Comparison of ENCODE assay signal across 10 cellular contexts in the genomic region with DNA sequence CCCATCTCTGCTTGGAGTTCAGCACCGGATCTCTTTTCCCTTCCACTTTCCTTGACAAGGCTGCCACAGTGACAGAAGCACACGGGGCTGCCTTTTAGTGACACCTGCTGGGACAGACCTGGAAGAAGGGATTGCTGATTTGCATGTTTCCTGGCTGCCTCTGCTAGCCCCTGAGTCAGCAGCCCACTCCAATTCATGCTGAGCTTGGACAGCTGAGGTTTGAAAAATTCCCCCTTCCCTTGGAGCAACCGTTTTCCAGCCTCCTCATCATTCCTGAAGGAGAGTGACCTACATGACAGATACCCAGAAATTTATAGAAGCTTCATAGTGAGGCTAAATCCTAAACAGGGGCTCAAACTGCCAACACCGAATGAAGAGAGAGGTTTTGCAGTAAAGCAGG. TPM values are rescaled to one million over a fixed set of nuclear protein-coding genes. Genes with fewer than 3 reads are reported as not detected.
A peak's percentile ranks its signal among the peaks of the same experiment; 100 is the strongest.
DNase-seq lines count a peak whose midpoint lies in the region; ATAC-seq and TF ChIP-seq lines count a peak whose summit lies in the region.
"Had no signal": no experiment of that assay in that cellular context is flagged by ENCODE, and none has a peak within 500 bp of the region (broad histone marks: within the 10 kb centered on the region; RNA-seq: fewer than 3 reads in every experiment).

No MANE protein-coding gene starts in this region.

- peak overlapping the region; percentile 18 for H3K4me2 ChIP-seq in Loucy (ENCODE audit: low read depth, low read length, poor library complexity, severe bottlenecking)

- peaks cover 10% of the 10 kb centered on the region for H3K4me1 ChIP-seq in Loucy (ENCODE audit: insufficient read depth, low read length, poor library complexity, severe bottlenecking)
- H3K4me1 ChIP-seq: right lobe of liver had no signal

- no peaks in the 10 kb centered on the region for H3F3A ChIP-seq in Loucy (ENCODE audit: low read depth)

- peak; percentile 18 for TF ChIP-seq CTCF in GM10248 (IDR thresholded peaks at IDR 0.05; ENCODE audit: control extremely low read depth, extremely low read depth, low read depth, missing control alignments)
- TF ChIP-seq CTCF in Loucy (conservative IDR thresholded peaks at IDR 0.05; ENCODE audit: low read length): peak; percentile 20
- TF ChIP-seq CTCF in WERI-Rb-1 (IDR thresholded peaks at IDR 0.05; ENCODE audit: low read depth, low read length): peak; percentile 67
- no peak for TF ChIP-seq CTCF in glutamatergic neuron (IDR thresholded peaks at IDR 0.05; ENCODE audit: partially characterized antibody, unreplicated experiment)

- H3K36me3 Mint-ChIP-seq in glutamatergic neuron (ENCODE audit: unreplicated experiment): peaks cover 7% of the 10 kb centered on the region

- H3K4me3 Mint-ChIP-seq in glutamatergic neuron (ENCODE audit: unreplicated experiment): no peak overlapping the region

- ATAC-seq in HG03432 (IDR thresholded peaks at IDR 0.05; ENCODE audit: unreplicated experiment): no peak
- ATAC-seq in GM18511 (IDR thresholded peaks at IDR 0.05; ENCODE audit: unreplicated experiment): no peak

- H3K27ac ChIP-seq in WERI-Rb-1: no peak overlapping the region
- H3K27ac ChIP-seq: epithelial cell of prostate, right lobe of liver had no signal

- H3K9me3 ChIP-seq in Loucy (ENCODE audit: insufficient read depth, low read depth, low read length) (no peaks in the 10 kb centered on the region), WERI-Rb-1 (ENCODE audit: severe bottlenecking) (peaks cover 5% of the 10 kb centered on the region)
- H3K9me3 ChIP-seq: right lobe of liver had no signal

- POLR2A ChIA-PET in GM10248 (lab: Yijun Ruan, JAX): no interaction called here

- peaks cover 6% of the 10 kb centered on the region for H3K9me3 Mint-ChIP-seq in glutamatergic neuron (ENCODE audit: unreplicated experiment)

- no peak overlapping the region for H3K9ac ChIP-seq in Loucy (ENCODE audit: low read depth, low read length, poor library complexity, severe bottlenecking)

- no peak overlapping the region for H2AFZ ChIP-seq in Loucy (ENCODE audit: low read length)

- H3K9me2 ChIP-seq in Loucy (replicated peaks; ENCODE audit: low read depth, low read length): no peaks in the 10 kb centered on the region

- H3K4me3 ChIP-seq in Loucy (ENCODE audit: low read length, poor library complexity, severe bottlenecking) (no peak overlapping the region), WERI-Rb-1 (ENCODE audit: low read depth, low read length) (no peak overlapping the region; the same call in 1 of the 2 replicates)
- H3K4me3 ChIP-seq: right lobe of liver had no signal

- no peaks in the 10 kb centered on the region for H4K20me1 ChIP-seq in Loucy (ENCODE audit: insufficient read depth, low read length, poor library complexity, severe bottlenecking)

- CTCF ChIA-PET in GM10248 (lab: Yijun Ruan, JAX): no interaction called here

- H3K36me3 ChIP-seq in Loucy (ENCODE audit: insufficient read depth, low read length) (no peaks in the 10 kb centered on the region), WERI-Rb-1 (no peaks in the 10 kb centered on the region)
- H3K36me3 ChIP-seq: right lobe of liver had no signal

- no peaks in the 10 kb centered on the region for H3K27me3 ChIP-seq in Loucy (ENCODE audit: insufficient read depth, low read length, poor library complexity, severe bottlenecking)
- H3K27me3 ChIP-seq in WERI-Rb-1 (ENCODE audit: insufficient read depth, low read depth, severe bottlenecking): no peaks in the 10 kb centered on the region
- H3K27me3 ChIP-seq: right lobe of liver had no signal

- H3K4me1 Mint-ChIP-seq in glutamatergic neuron (ENCODE audit: low read depth, unreplicated experiment): no peaks in the 10 kb centered on the region

- no peaks in the 10 kb centered on the region for H3K79me2 ChIP-seq in Loucy (ENCODE audit: insufficient read depth, low read length)

- DNase-seq in GM10248 (ENCODE audit: extremely low spot score) (no peak), WERI-Rb-1 (peak; percentile 53), myocyte (ENCODE audit: low read depth) (peak; percentile 40), T-helper 2 cell (no peak), glutamatergic neuron (no peak)
- DNase-seq: right lobe of liver had no signal

- H3K27ac Mint-ChIP-seq in glutamatergic neuron (ENCODE audit: unreplicated experiment): no peak overlapping the region

- H3K27me3 Mint-ChIP-seq in glutamatergic neuron (ENCODE audit: unreplicated experiment): peaks cover 2% of the 10 kb centered on the region

RNA-seq across cellular contexts. Expression of a gene that starts 18.8 kb away (rescaled TPM):
- 43.9 and 49.1 TPM in 2 replicates for total RNA-seq in myocyte
- 20.9 TPM for polyA plus RNA-seq in myocyte (2012)
- total RNA-seq in glutamatergic neuron (ENCODE audit: unreplicated experiment): 44.1 TPM

Comparison
In these comparisons a context has a peak if more than half of its experiments do, and no peak if none do; other contexts are left out.
1. DNase-seq: peak in WERI-Rb-1 (single experiment) and myocyte (single experiment); none in GM10248 (single experiment), T-helper 2 cell (0 of 5) and glutamatergic neuron (single experiment).